8 cellular contexts compared by ENCODE assay signal in the genomic region with DNA sequence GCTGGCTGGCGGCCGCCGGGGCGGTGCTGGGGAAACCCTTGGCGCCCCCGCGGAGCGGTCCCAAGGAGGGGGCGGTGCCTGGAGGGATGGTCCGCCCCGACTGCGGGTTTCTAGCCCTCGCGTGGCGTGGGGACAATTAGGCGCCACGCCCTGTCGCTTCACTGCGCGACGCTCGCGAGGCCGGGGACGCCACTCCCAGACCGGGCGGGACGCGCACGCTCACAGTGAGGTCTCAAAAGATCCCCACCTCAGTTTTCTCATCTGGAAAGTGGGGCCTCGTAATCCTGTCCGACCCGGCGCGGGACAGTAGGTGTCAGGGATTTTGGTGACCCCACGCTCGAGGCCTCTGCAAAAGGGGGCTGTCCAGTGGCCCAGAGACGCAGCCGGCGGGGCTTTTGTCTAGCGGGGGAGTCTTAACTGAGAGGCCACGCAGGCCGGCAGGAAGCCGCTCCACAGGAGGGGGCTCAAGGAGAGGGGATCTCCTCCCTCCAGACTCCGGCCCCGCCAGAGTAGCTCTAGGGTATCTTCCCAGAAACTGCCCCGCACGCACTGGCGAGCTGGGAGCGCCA. TPM values are rescaled to one million over a fixed set of nuclear protein-coding genes. Genes with fewer than 3 reads are reported as not detected.
DNase-seq lines count a peak whose midpoint lies in the region; ATAC-seq and TF ChIP-seq lines count a peak whose summit lies in the region.

No MANE protein-coding gene starts in this region.

- H3K27me3 Mint-ChIP-seq in CD8-positive, alpha-beta T cell (ENCODE audit: low read depth), result no peaks in the 10 kb centered on the region
- no peaks in the 10 kb centered on the region for H3K27me3 Mint-ChIP-seq in activated naive CD4-positive, alpha-beta T cell treated with anti-CD3 and anti-CD28 coated beads, Interleukin-2, amount 50 U/mL, for 24 hours

- no peaks in the 10 kb centered on the region for H3K9me3 ChIP-seq in CD8-positive, alpha-beta T cell (ENCODE audit: low read length)
- no peaks in the 10 kb centered on the region for H3K9me3 ChIP-seq in upper lobe of left lung

- ATAC-seq in CD8-positive, alpha-beta T cell, result peak; percentile 73
- ATAC-seq in GM19468 (IDR thresholded peaks at IDR 0.05; ENCODE audit: extremely low read depth, unreplicated experiment) (peak; percentile 32), Right ventricle myocardium inferior (peak; percentile 82), upper lobe of left lung (ENCODE audit: low FRiP score in 2 of 2) (peak; percentile 84 to 91)

- WGBS in upper lobe of left lung, 2 donors, result 1 to 5% methylated on average over 4 to 43 of the region's 50 CpGs

- no peaks in the 10 kb centered on the region for H3K27me3 ChIP-seq in CD8-positive, alpha-beta T cell (ENCODE audit: insufficient read depth, low read length)
- H3K27me3 ChIP-seq in upper lobe of left lung, result no peaks in the 10 kb centered on the region

- peaks cover 9% of the 10 kb centered on the region for H3K36me3 ChIP-seq in CD8-positive, alpha-beta T cell (ENCODE audit: insufficient read depth, low read length)
- peaks cover 4 to 14% (median 8%) of the 10 kb centered on the region in 4 donors for H3K36me3 ChIP-seq in upper lobe of left lung

- POLR2A ChIA-PET in CD8-positive, alpha-beta T cell (lab: Charles Lee), result interaction anchor here (1.0 to 4.0 kb wide), 12 partner anchors 11 to 243 kb away, joined by 3 to 32 read pairs (median 8); partner anchors contain the start of gene ARID3B

- CTCF ChIA-PET in CD8-positive, alpha-beta T cell (lab: Charles Lee), result interaction anchor here (0.9 to 29.3 kb wide), 6 partner anchors 12 to 287 kb away, joined by 3 to 730 read pairs (median 3); partner anchors contain the start of genes ARID3B and CSK

- peaks cover 32% of the 10 kb centered on the region for H3K4me1 Mint-ChIP-seq in CD8-positive, alpha-beta T cell (ENCODE audit: low read depth)
- peaks cover 36% of the 10 kb centered on the region for H3K4me1 Mint-ChIP-seq in activated naive CD4-positive, alpha-beta T cell treated with anti-CD3 and anti-CD28 coated beads, Interleukin-2, amount 50 U/mL, for 24 hours

- peak; percentile 83 to 94 (median 88) for DNase-seq in CD8-positive, alpha-beta T cell
- DNase-seq in HT-29 (ENCODE audit: low spot score) (peak; percentile 60), SK-N-DZ (ENCODE audit: low spot score) (peak; percentile 75), Right ventricle myocardium inferior (ENCODE audit: missing footprints) (no peak), pons (ENCODE audit: low spot score) (peak; percentile 76), upper lobe of left lung (peak; percentile 91 to 97)

- TF ChIP-seq POLR2A in upper lobe of left lung (IDR thresholded peaks at IDR 0.05), result peak in 2 of 4 donors; percentile 43 to 48

- H3K4me3 ChIP-seq in CD8-positive, alpha-beta T cell (ENCODE audit: low read depth, low read length), result peak overlapping the region; percentile 95
- peak overlapping the region; percentile 74 to 99 (median 84) for H3K4me3 ChIP-seq in upper lobe of left lung

- H3K27ac Mint-ChIP-seq in CD8-positive, alpha-beta T cell, result peak overlapping the region; percentile 97
- H3K27ac Mint-ChIP-seq in activated naive CD4-positive, alpha-beta T cell treated with anti-CD3 and anti-CD28 coated beads, Interleukin-2, amount 50 U/mL, for 24 hours, result peak overlapping the region; percentile 94

- H3K27ac ChIP-seq in CD8-positive, alpha-beta T cell (ENCODE audit: low read depth, low read length), result peak overlapping the region; percentile 99
- H3K27ac ChIP-seq in upper lobe of left lung, result peak overlapping the region; percentile 95 to 99 (median 98)

- TF ChIP-seq CTCF in CD8-positive, alpha-beta T cell (IDR thresholded peaks at IDR 0.05), result no peak
- TF ChIP-seq CTCF in upper lobe of left lung (IDR thresholded peaks at IDR 0.05), result no peak

- H3K36me3 Mint-ChIP-seq in CD8-positive, alpha-beta T cell, result peaks cover 27% of the 10 kb centered on the region
- no peaks in the 10 kb centered on the region for H3K36me3 Mint-ChIP-seq in activated naive CD4-positive, alpha-beta T cell treated with anti-CD3 and anti-CD28 coated beads, Interleukin-2, amount 50 U/mL, for 24 hours

- peaks cover 20% of the 10 kb centered on the region for H3K4me1 ChIP-seq in CD8-positive, alpha-beta T cell (ENCODE audit: insufficient read depth, low read length)
- peaks cover 22 to 52% (median 29%) of the 10 kb centered on the region in 4 donors for H3K4me1 ChIP-seq in upper lobe of left lung

- peak overlapping the region; percentile 91 for H3K4me3 Mint-ChIP-seq in CD8-positive, alpha-beta T cell
- H3K4me3 Mint-ChIP-seq in activated naive CD4-positive, alpha-beta T cell treated with anti-CD3 and anti-CD28 coated beads, Interleukin-2, amount 50 U/mL, for 24 hours, result peak overlapping the region; percentile 94

- no peak for TF ChIP-seq EP300 in upper lobe of left lung (IDR thresholded peaks at IDR 0.05)

- no peaks in the 10 kb centered on the region for H3K9me3 Mint-ChIP-seq in CD8-positive, alpha-beta T cell
- no peaks in the 10 kb centered on the region for H3K9me3 Mint-ChIP-seq in activated naive CD4-positive, alpha-beta T cell treated with anti-CD3 and anti-CD28 coated beads, Interleukin-2, amount 50 U/mL, for 24 hours

- intact Hi-C loops in CD8-positive, alpha-beta T cell (cut with DNase I, micrococcal nuclease), result loop anchor here (1.0 to 10.0 kb wide), 18 partner anchors 17 to 1290 kb away; partner anchors contain the start of genes ARID3B (in 2 of the 2), COX5A (in 2 of the 2), PML (in 2 of the 2) and SCAMP2 (in 2 of the 2)
- intact Hi-C loops in Right ventricle myocardium inferior (cut with DNase I), result loop anchor here (1.0 to 10.0 kb wide), 4 partner anchors 70 to 180 kb away; partner anchors contain the start of genes ARID3B, SEMA7A and UBL7

RNA-seq across cellular contexts. Expression of gene CLK3, which starts 0.8 kb away (rescaled TPM):
- 100 to 1,000 TPM; 246 to 262 TPM for total RNA-seq in CD8-positive, alpha-beta T cell
- 94.7 and 115 TPM in 2 replicates for total RNA-seq in HT-29 (2014; rRNA removed; shearing (Covaris generic))
- polyA plus RNA-seq in SK-N-DZ (2014; cell fraction: cytosol; rRNA removed), result 62.6 and 81.3 TPM in 2 replicates
- 248 and 299 TPM in 2 replicates for polyA plus RNA-seq in SK-N-DZ (2014; cell fraction: nucleus; rRNA removed)
- total RNA-seq in Right ventricle myocardium inferior (47.3 TPM), upper lobe of left lung (100 to 1,000 TPM in 2 of 6 donors, 10 to 100 TPM in 4; 78.0 to 289 (median 89.7) TPM)

Comparison
In these comparisons a context has a peak if more than half of its experiments do, and no peak if none do; other contexts are left out.
1. ATAC-seq: peak in every context shown above with its lines; median percentile 88 in upper lobe of left lung; 82 in Right ventricle myocardium inferior; 73 in CD8-positive, alpha-beta T cell; 32 in GM19468.